16 cellular contexts compared by ENCODE assay signal in genomic region chrX:42366181-42366580, GRCh38.
DNase-seq lines count a peak whose midpoint lies in the region; ATAC-seq and TF ChIP-seq lines count a peak whose summit lies in the region.
"Had no signal": no experiment of that assay in that cellular context is flagged by ENCODE, and none has a peak within 500 bp of the region (broad histone marks: within the 10 kb centered on the region; RNA-seq: fewer than 3 reads in every experiment).

No MANE protein-coding gene starts in this region.

- DNase-seq in A172 (ENCODE audit: low spot score) (peak; percentile 10), PC-3 (peak; percentile 3), hepatocyte (ENCODE audit: low spot score) (no peak), Kasumi-1 (lab: John Stamatoyannopoulos, UW) (no peak)
- no peak for DNase-seq in activated CD8-positive, alpha-beta memory T cell treated with anti-CD3 and anti-CD28 coated beads for 24 hours
- DNase-seq: BE2C; CD4-positive, alpha-beta memory T cell; COR-L47; DMS153; DMS79 treated with DMSO at 0.1 percent for 48 hours; EL had no signal

- H3K36me3 ChIP-seq in PC-3 (ENCODE audit: low read depth, low read length) (no peaks in the 10 kb centered on the region), hepatocyte (replicated peaks; ENCODE audit: insufficient read depth, low read depth) (no peaks in the 10 kb centered on the region)
- H3K36me3 ChIP-seq: BE2C had no signal

- H3K27me3 ChIP-seq in PC-3 (ENCODE audit: low read length) (peaks cover 8% of the 10 kb centered on the region; the same call in 1 of the 2 replicates), hepatocyte (no peaks in the 10 kb centered on the region)
- H3K27me3 ChIP-seq: BE2C had no signal

- no peak overlapping the region for H3K27ac ChIP-seq in PC-3 (ENCODE audit: low read length)
- peak overlapping the region; percentile 35 for H3K27ac ChIP-seq in hepatocyte
- H3K27ac ChIP-seq: A549, C4-2B had no signal

- no peaks in the 10 kb centered on the region for H3F3A ChIP-seq in PC-3 (ENCODE audit: low read length, unreplicated experiment)

- H3K4me2 ChIP-seq in PC-3 (ENCODE audit: low read length) (no peak overlapping the region), hepatocyte (peak overlapping the region; percentile 9)
- H3K4me2 ChIP-seq: A549 had no signal

- H3K9me2 ChIP-seq in PC-3 (replicated peaks; ENCODE audit: low read length) (no peaks in the 10 kb centered on the region), hepatocyte (replicated peaks; ENCODE audit: insufficient read depth) (no peaks in the 10 kb centered on the region)

- H2AFZ ChIP-seq in PC-3 (ENCODE audit: low read length), result no peak overlapping the region
- no peak overlapping the region for H2AFZ ChIP-seq in hepatocyte

- no peaks in the 10 kb centered on the region for H3K79me2 ChIP-seq in PC-3 (ENCODE audit: low read length)
- H3K79me2 ChIP-seq in hepatocyte, result no peaks in the 10 kb centered on the region

- ATAC-seq in HG02981 (IDR thresholded peaks at IDR 0.05; ENCODE audit: unreplicated experiment) (peak; percentile 59), PC-3 (no peak), GM19463 (IDR thresholded peaks at IDR 0.05; ENCODE audit: unreplicated experiment) (no peak), GM18517 (IDR thresholded peaks at IDR 0.05; ENCODE audit: unreplicated experiment) (no peak)
- ATAC-seq: A549 had no signal

- no peaks in the 10 kb centered on the region for H3K9me3 ChIP-seq in PC-3 (ENCODE audit: low read length)
- no peaks in the 10 kb centered on the region for H3K9me3 ChIP-seq in hepatocyte (ENCODE audit: low read depth)
- H3K9me3 ChIP-seq: A549, BE2C had no signal

- H3K4me3 ChIP-seq in PC-3 (ENCODE audit: low read length) (no peak overlapping the region), hepatocyte (no peak overlapping the region)
- H3K4me3 ChIP-seq: A549 had no signal

- H3K9ac ChIP-seq in PC-3 (ENCODE audit: low read length), result no peak overlapping the region

- H3K4me1 ChIP-seq in PC-3 (ENCODE audit: insufficient read depth, low read length) (no peaks in the 10 kb centered on the region), hepatocyte (ENCODE audit: insufficient read depth) (no peaks in the 10 kb centered on the region)
- H3K4me1 ChIP-seq: A549, BE2C had no signal

- intact Hi-C loops in PC-3 (cut with micrococcal nuclease), result no loop called here

- POLR2A ChIA-PET in PC-3 (lab: Charles Lee; ENCODE audit: unreplicated experiment), result no interaction called here

- H4K20me1 ChIP-seq in PC-3 (ENCODE audit: low read length) (no peaks in the 10 kb centered on the region), hepatocyte (ENCODE audit: insufficient read depth, poor library complexity, severe bottlenecking) (no peaks in the 10 kb centered on the region)

- no TSS peak for BruUV-seq in PC-3 (replicated peaks; lab: Mats Ljungman, UMichigan)

- no peak for TF ChIP-seq CTCF in PC-3 (conservative IDR thresholded peaks at IDR 0.05; ENCODE audit: low read depth, low read length)
- TF ChIP-seq CTCF in hepatocyte (IDR thresholded peaks at IDR 0.05; ENCODE audit: poor library complexity), result no peak

- CTCF ChIA-PET in PC-3 (lab: Charles Lee), result no interaction called here

- WGBS in hepatocyte (ENCODE audit: low lambda C conversion rate, missing lambda C conversion rate), result 53% methylated on average over 2 of the region's 2 CpGs

Comparison
In these comparisons a context has a peak if more than half of its experiments do, and no peak if none do; other contexts are left out.
1. DNase-seq: peak in A172 (single experiment) and PC-3 (single experiment); none in hepatocyte (single experiment), Kasumi-1 (0 of 2) and activated CD8-positive, alpha-beta memory T cell treated with anti-CD3 and anti-CD28 coated beads for 24 hours (single experiment).